In the genomic region with DNA sequence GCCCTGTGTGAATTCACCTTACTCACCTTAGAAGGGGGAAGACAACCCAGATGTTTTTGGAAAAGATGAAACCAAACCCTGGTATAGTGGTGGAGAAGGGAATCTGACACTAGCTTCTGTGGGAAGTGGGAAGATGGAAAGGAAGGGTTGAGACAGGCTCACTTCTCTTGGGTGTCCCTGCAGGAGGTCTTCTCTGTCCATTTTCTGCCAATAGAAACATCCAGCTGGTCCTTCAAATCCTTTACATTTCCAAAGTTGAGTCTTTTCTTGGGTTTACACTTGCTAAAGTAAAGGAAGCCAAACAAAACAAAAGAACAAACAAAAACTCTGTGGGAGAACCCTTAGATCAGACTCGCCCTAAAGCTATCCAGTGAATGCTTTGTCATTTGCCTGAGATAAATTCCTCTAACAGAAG, we compare ENCODE assay signal across 1 cellular context.
TF ChIP-seq lines count a peak whose summit lies in the region.

No MANE protein-coding gene starts in this region.

TF ChIP-seq in WTC11, 78 proteins besides CTCF, POLR2A, EP300 and RAD21 (continued from another document):
- TF ChIP-seq, protein P1, sequence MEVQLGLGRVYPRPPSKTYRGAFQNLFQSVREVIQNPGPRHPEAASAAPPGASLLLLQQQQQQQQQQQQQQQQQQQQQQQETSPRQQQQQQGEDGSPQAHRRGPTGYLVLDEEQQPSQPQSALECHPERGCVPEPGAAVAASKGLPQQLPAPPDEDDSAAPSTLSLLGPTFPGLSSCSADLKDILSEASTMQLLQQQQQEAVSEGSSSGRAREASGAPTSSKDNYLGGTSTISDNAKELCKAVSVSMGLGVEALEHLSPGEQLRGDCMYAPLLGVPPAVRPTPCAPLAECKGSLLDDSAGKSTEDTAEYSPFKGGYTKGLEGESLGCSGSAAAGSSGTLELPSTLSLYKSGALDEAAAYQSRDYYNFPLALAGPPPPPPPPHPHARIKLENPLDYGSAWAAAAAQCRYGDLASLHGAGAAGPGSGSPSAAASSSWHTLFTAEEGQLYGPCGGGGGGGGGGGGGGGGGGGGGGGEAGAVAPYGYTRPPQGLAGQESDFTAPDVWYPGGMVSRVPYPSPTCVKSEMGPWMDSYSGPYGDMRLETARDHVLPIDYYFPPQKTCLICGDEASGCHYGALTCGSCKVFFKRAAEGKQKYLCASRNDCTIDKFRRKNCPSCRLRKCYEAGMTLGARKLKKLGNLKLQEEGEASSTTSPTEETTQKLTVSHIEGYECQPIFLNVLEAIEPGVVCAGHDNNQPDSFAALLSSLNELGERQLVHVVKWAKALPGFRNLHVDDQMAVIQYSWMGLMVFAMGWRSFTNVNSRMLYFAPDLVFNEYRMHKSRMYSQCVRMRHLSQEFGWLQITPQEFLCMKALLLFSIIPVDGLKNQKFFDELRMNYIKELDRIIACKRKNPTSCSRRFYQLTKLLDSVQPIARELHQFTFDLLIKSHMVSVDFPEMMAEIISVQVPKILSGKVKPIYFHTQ (CRISPR knock-in tag; IDR thresholded peaks at IDR 0.05) = no peak
TF ChIP-seq in WTC11: peak in this region for 2.
